In genomic region chr14:74909911-74910310, GRCh38 we compare ENCODE assay signal across 1 cellular context.
TF ChIP-seq lines count a peak whose summit lies in the region.

No MANE protein-coding gene starts in this region.

TF ChIP-seq in GM23338, 12 proteins besides CTCF, POLR2A, EP300 and RAD21:
- TF ChIP-seq ZNF331 (CRISPR knock-in tag; IDR thresholded peaks at IDR 0.05; ENCODE audit: low read depth) (no peak), JUNB (IDR thresholded peaks at IDR 0.05; ENCODE audit: unreplicated experiment) (no peak), POLR2AphosphoS5 (IDR thresholded peaks at IDR 0.05; ENCODE audit: low read depth) (no peak), CREB1 (CRISPR knock-in tag; IDR thresholded peaks at IDR 0.05; ENCODE audit: low read depth) (no peak), STAT1 (IDR thresholded peaks at IDR 0.05; ENCODE audit: unreplicated experiment) (no peak), ZNF114 (CRISPR knock-in tag; IDR thresholded peaks at IDR 0.05) (no peak), EZH2phosphoT487 (IDR thresholded peaks at IDR 0.05; ENCODE audit: unreplicated experiment) (no peak), ETS1 (IDR thresholded peaks at IDR 0.05) (no peak), REST (IDR thresholded peaks at IDR 0.05; ENCODE audit: unreplicated experiment) (no peak), EZH2 (IDR thresholded peaks at IDR 0.05; ENCODE audit: low read depth, unreplicated experiment) (no peak), NANOG (IDR thresholded peaks at IDR 0.05; ENCODE audit: borderline replicate concordance) (no peak)
- TF ChIP-seq, protein P1, sequence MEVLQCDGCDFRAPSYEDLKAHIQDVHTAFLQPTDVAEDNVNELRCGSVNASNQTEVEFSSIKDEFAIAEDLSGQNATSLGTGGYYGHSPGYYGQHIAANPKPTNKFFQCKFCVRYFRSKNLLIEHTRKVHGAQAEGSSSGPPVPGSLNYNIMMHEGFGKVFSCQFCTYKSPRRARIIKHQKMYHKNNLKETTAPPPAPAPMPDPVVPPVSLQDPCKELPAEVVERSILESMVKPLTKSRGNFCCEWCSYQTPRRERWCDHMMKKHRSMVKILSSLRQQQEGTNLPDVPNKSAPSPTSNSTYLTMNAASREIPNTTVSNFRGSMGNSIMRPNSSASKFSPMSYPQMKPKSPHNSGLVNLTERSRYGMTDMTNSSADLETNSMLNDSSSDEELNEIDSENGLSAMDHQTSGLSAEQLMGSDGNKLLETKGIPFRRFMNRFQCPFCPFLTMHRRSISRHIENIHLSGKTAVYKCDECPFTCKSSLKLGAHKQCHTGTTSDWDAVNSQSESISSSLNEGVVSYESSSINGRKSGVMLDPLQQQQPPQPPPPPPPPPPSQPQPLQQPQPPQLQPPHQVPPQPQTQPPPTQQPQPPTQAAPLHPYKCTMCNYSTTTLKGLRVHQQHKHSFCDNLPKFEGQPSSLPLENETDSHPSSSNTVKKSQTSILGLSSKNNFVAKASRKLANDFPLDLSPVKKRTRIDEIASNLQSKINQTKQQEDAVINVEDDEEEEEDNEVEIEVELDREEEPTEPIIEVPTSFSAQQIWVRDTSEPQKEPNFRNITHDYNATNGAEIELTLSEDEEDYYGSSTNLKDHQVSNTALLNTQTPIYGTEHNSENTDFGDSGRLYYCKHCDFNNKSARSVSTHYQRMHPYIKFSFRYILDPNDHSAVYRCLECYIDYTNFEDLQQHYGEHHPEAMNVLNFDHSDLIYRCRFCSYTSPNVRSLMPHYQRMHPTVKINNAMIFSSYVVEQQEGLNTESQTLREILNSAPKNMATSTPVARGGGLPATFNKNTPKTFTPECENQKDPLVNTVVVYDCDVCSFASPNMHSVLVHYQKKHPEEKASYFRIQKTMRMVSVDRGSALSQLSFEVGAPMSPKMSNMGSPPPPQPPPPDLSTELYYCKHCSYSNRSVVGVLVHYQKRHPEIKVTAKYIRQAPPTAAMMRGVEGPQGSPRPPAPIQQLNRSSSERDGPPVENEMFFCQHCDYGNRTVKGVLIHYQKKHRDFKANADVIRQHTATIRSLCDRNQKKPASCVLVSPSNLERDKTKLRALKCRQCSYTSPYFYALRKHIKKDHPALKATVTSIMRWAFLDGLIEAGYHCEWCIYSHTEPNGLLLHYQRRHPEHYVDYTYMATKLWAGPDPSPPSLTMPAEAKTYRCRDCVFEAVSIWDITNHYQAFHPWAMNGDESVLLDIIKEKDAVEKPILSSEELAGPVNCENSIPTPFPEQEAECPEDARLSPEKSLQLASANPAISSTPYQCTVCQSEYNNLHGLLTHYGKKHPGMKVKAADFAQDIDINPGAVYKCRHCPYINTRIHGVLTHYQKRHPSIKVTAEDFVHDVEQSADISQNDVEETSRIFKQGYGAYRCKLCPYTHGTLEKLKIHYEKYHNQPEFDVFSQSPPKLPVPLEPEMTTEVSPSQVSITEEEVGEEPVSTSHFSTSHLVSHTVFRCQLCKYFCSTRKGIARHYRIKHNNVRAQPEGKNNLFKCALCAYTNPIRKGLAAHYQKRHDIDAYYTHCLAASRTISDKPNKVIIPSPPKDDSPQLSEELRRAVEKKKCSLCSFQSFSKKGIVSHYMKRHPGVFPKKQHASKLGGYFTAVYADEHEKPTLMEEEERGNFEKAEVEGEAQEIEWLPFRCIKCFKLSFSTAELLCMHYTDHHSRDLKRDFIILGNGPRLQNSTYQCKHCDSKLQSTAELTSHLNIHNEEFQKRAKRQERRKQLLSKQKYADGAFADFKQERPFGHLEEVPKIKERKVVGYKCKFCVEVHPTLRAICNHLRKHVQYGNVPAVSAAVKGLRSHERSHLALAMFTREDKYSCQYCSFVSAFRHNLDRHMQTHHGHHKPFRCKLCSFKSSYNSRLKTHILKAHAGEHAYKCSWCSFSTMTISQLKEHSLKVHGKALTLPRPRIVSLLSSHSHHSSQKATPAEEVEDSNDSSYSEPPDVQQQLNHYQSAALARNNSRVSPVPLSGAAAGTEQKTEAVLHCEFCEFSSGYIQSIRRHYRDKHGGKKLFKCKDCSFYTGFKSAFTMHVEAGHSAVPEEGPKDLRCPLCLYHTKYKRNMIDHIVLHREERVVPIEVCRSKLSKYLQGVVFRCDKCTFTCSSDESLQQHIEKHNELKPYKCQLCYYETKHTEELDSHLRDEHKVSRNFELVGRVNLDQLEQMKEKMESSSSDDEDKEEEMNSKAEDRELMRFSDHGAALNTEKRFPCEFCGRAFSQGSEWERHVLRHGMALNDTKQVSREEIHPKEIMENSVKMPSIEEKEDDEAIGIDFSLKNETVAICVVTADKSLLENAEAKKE (CRISPR knock-in tag; IDR thresholded peaks at IDR 0.05) = no peak
TF ChIP-seq in GM23338: peak in this region for 0.
